In the genomic region with DNA sequence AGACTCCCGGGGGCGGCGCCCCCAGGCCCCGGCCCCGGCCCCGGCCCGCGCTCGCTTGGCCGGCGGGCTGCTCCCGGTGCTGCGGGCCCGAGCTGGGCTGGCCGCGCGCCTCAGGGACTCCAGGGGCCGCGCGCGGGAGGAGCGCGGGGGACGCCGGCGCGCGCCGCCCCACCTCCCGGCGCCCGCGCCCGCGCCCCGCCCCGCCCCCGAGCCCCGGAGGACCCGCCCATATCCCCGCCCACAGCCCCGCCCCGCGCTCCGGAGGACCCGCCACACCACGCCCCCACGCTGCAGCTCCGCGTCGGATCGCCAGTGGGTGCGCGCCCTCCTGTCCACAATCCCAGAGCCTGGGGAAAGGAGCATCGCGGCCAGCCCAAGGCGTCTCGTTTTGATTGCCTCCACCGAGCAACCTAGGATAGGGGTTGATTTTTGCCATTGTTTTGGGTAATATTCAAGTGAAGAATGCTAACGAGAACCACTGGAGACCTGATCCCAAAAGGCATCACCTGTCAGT, we compare ENCODE assay signal across 8 cellular contexts. TPM values are rescaled to one million over a fixed set of nuclear protein-coding genes. Genes with fewer than 3 reads are reported as not detected.
DNase-seq lines count a peak whose midpoint lies in the region; ATAC-seq and TF ChIP-seq lines count a peak whose summit lies in the region.

A gene with protein sequence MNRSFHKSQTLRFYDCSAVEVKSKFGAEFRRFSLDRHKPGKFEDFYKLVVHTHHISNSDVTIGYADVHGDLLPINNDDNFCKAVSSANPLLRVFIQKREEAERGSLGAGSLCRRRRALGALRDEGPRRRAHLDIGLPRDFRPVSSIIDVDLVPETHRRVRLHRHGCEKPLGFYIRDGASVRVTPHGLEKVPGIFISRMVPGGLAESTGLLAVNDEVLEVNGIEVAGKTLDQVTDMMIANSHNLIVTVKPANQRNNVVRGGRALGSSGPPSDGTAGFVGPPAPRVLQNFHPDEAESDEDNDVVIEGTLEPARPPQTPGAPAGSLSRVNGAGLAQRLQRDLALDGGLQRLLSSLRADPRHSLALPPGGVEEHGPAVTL (minus strand): TSS at position 112 of the 514 bp plus-strand sequence. CDS start 166 bp downstream, outside the sequence.

- ATAC-seq in GM18505 (IDR thresholded peaks at IDR 0.05; ENCODE audit: unreplicated experiment) = peak; percentile 67
- ATAC-seq in HG03066 (IDR thresholded peaks at IDR 0.05; ENCODE audit: low read depth, unreplicated experiment) = peak; percentile 63

- peak within 1 kb of the TSS; percentile 44 for H3K4me3 Mint-ChIP-seq in activated CD4-positive, alpha-beta memory T cell treated with anti-CD3 and anti-CD28 coated beads, Interleukin-2, amount 10 ng/mL, durations not matched to agents 7 days and 5 days

- H3K27me3 Mint-ChIP-seq in activated CD4-positive, alpha-beta memory T cell treated with anti-CD3 and anti-CD28 coated beads, Interleukin-2, amount 10 ng/mL, durations not matched to agents 7 days and 5 days = peaks cover 49% of the 10 kb centered on the region

- H3K36me3 ChIP-seq in effector memory CD4-positive, alpha-beta T cell (ENCODE audit: control insufficient read depth, insufficient read depth, low read length) = no peaks in the 10 kb centered on the region

- peaks cover 3% of the 10 kb centered on the region for H3K4me1 Mint-ChIP-seq in activated CD4-positive, alpha-beta memory T cell treated with anti-CD3 and anti-CD28 coated beads, Interleukin-2, amount 10 ng/mL, durations not matched to agents 7 days and 5 days

- peaks cover 5% of the 10 kb centered on the region for H3K4me1 ChIP-seq in effector memory CD4-positive, alpha-beta T cell (ENCODE audit: control insufficient read depth, insufficient read depth, low read length, poor library complexity, severe bottlenecking)

- H3K4me3 ChIP-seq in effector memory CD4-positive, alpha-beta T cell (ENCODE audit: insufficient read depth, low read depth, low read length, poor library complexity, severe bottlenecking) = peak within 1 kb of the TSS; percentile 53

- H3K36me3 Mint-ChIP-seq in activated CD4-positive, alpha-beta memory T cell treated with anti-CD3 and anti-CD28 coated beads, Interleukin-2, amount 10 ng/mL, durations not matched to agents 7 days and 5 days (ENCODE audit: low read depth) = no peaks in the 10 kb centered on the region

- H3K9me3 ChIP-seq in effector memory CD4-positive, alpha-beta T cell (ENCODE audit: control insufficient read depth, low read length) = no peaks in the 10 kb centered on the region

- POLR2A ChIA-PET in activated CD4-positive, alpha-beta memory T cell treated with anti-CD3 and anti-CD28 coated beads, Interleukin-2, amount 10 ng/mL, durations not matched to agents 7 days and 5 days (lab: Charles Lee) = no interaction called here

- no peaks in the 10 kb centered on the region for H3K9me3 Mint-ChIP-seq in activated CD4-positive, alpha-beta memory T cell treated with anti-CD3 and anti-CD28 coated beads, Interleukin-2, amount 10 ng/mL, durations not matched to agents 7 days and 5 days

- no peak for TF ChIP-seq POLR2A in GM18505 (IDR thresholded peaks at IDR 0.05; ENCODE audit: borderline replicate concordance, extremely low read depth, insufficient read depth, insufficient read length)

- H3K27me3 ChIP-seq in effector memory CD4-positive, alpha-beta T cell (replicated peaks; ENCODE audit: control insufficient read depth, insufficient read depth, low read length, poor library complexity, severe bottlenecking) = peaks cover 18% of the 10 kb centered on the region

- no peak within 1 kb of the TSS for H3K27ac Mint-ChIP-seq in activated CD4-positive, alpha-beta memory T cell treated with anti-CD3 and anti-CD28 coated beads, Interleukin-2, amount 10 ng/mL, durations not matched to agents 7 days and 5 days

- no peak within 1 kb of the TSS for H3K27ac ChIP-seq in effector memory CD4-positive, alpha-beta T cell (ENCODE audit: insufficient read depth, low read length, poor library complexity, severe bottlenecking)

- CTCF ChIA-PET in activated CD4-positive, alpha-beta memory T cell treated with anti-CD3 and anti-CD28 coated beads, Interleukin-2, amount 10 ng/mL, durations not matched to agents 7 days and 5 days (lab: Charles Lee) = no interaction called here

- DNase-seq in NCI-H446 treated with DMSO at 0.1 percent for 48 hours (lab: John Stamatoyannopoulos, UW) (peak; percentile 47), medulla oblongata (ENCODE audit: extremely low spot score) (peak; percentile 88), GOT3 (lab: John Stamatoyannopoulos, UW) (no peak)
- DNase-seq in activated CD4-positive, alpha-beta memory T cell treated with anti-CD3 and anti-CD28 coated beads, Interleukin-2, amount 10 ng/mL, durations not matched to agents 7 days and 5 days = peak; percentile 59
- DNase-seq in effector memory CD4-positive, alpha-beta T cell = peak; percentile 20 to 41 (median 36)
- DNase-seq in stimulated activated CD4-positive, alpha-beta T cell treated with anti-CD3 and anti-CD28 coated beads, TNF-alpha, amount 100 ng/mL, for 24 hours (ENCODE audit: low read depth in 3 of 3) = peak; percentile 13 to 61 (median 30)

RNA-seq across cellular contexts. Expression of the gene that starts here (rescaled TPM):
- under 1 TPM; 0.20 to 0.33 TPM for total RNA-seq in activated CD4-positive, alpha-beta memory T cell treated with anti-CD3 and anti-CD28 coated beads, Interleukin-2, amount 10 ng/mL, durations not matched to agents 7 days and 5 days

Comparison
In these comparisons a context has a peak if more than half of its experiments do, and no peak if none do; other contexts are left out.
1. Peak in DNase-seq in activated CD4-positive, alpha-beta memory T cell treated with anti-CD3 and anti-CD28 coated beads, Interleukin-2, amount 10 ng/mL, durations not matched to agents 7 days and 5 days; RNA of the gene not detected or under 1 TPM.